In genomic region chr3:49171775-49172500, GRCh38 we compare ENCODE assay signal across 1 cellular context.
TF ChIP-seq lines count a peak whose summit lies in the region.

No MANE protein-coding gene starts in this region.

TF ChIP-seq in GM12878, 131 proteins besides CTCF, POLR2A, EP300 and RAD21:
- TF ChIP-seq REST (IDR thresholded peaks at IDR 0.05; ENCODE audit: low read depth, low read length) (no peak), ZNF217 (IDR thresholded peaks at IDR 0.05) (no peak), NBN (IDR thresholded peaks at IDR 0.05) (no peak), PAX5 (IDR thresholded peaks at IDR 0.05; ENCODE audit: borderline replicate concordance, low read depth, low read length) (no peak), DPF2 (IDR thresholded peaks at IDR 0.05) (no peak), POU2F2 (IDR thresholded peaks at IDR 0.05; ENCODE audit: borderline replicate concordance, low read depth, low read length) (no peak), GATAD2B (conservative IDR thresholded peaks at IDR 0.05; ENCODE audit: low read depth) (no peak)
